Comparison of ENCODE assay signal across 24 cellular contexts in genomic region chr3:75218577-75218976, GRCh38.
"Had no signal": no experiment of that assay in that cellular context is flagged by ENCODE, and none has a peak within 500 bp of the region (broad histone marks: within the 10 kb centered on the region; RNA-seq: fewer than 3 reads in every experiment).

No MANE protein-coding gene starts in this region.

- H3K4me3 ChIP-seq: PC-9, SK-N-MC had no signal

- H3K4me1 Mint-ChIP-seq: activated naive CD4-positive, alpha-beta T cell treated with anti-CD3 and anti-CD28 coated beads, Interleukin-2, amount 10 ng/mL, durations not matched to agents 7 days and 5 days; activated naive CD8-positive, alpha-beta T cell treated with anti-CD3 and anti-CD28 coated beads for 36 hours had no signal

- DNase-seq: activated CD4-positive, alpha-beta T cell treated with anti-CD3 and anti-CD28 coated beads for 4 hours; activated CD8-positive, alpha-beta memory T cell treated with anti-CD3 and anti-CD28 coated beads, Interleukin-2, amount 50 U/mL, for 4 hours; activated CD8-positive, alpha-beta T cell treated with anti-CD3 and anti-CD28 coated beads for 36 hours; activated gamma-delta T cell treated with Interleukin-2 at 50 U/mL for 16 hours; activated naive CD4-positive, alpha-beta T cell treated with anti-CD3 and anti-CD28 coated beads, Interleukin-2, amount 10 ng/mL, durations not matched to agents 7 days and 5 days; activated naive CD8-positive, alpha-beta T cell treated with anti-CD3 and anti-CD28 coated beads for 36 hours; activated T-cell treated with anti-CD3 and anti-CD28 coated beads, Interleukin-2, amount 50 U/mL, for 72 hours; cerebellar nuclear complex; Karpas-422; NCI-H1092 treated with DMSO at 0.1 percent for 48 hours; NCI-H1417 treated with DMSO at 0.1 percent for 48 hours; NCI-H1694; NCI-H2029; NCI-H2107; NCI-H2171 treated with DMSO at 0.1 percent for 48 hours; NCI-H226; NCI-H526 treated with DMSO at 0.1 percent for 48 hours; PC-9; SIG-M5; T-helper 1 cell; WERI-Rb-1 had no signal

- ATAC-seq: activated CD4-positive, CD25-positive, alpha-beta regulatory T cell treated with anti-CD3 and anti-CD28 coated beads, Interleukin-2, amount 50 U/mL, for 24 hours; activated CD8-positive, alpha-beta T cell treated with anti-CD3 and anti-CD28 coated beads for 36 hours; activated T-cell treated with anti-CD3 and anti-CD28 coated beads, Interleukin-2, amount 50 U/mL, for 72 hours had no signal

- H3K27me3 Mint-ChIP-seq: activated naive CD4-positive, alpha-beta T cell treated with anti-CD3 and anti-CD28 coated beads, Interleukin-2, amount 10 ng/mL, durations not matched to agents 7 days and 5 days had no signal

- H3K36me3 Mint-ChIP-seq: activated naive CD4-positive, alpha-beta T cell treated with anti-CD3 and anti-CD28 coated beads, Interleukin-2, amount 10 ng/mL, durations not matched to agents 7 days and 5 days; activated naive CD8-positive, alpha-beta T cell treated with anti-CD3 and anti-CD28 coated beads for 36 hours had no signal

- H3K27ac ChIP-seq: PC-9, SK-N-MC, WERI-Rb-1 had no signal

- H3K9me3 Mint-ChIP-seq: activated CD8-positive, alpha-beta T cell treated with anti-CD3 and anti-CD28 coated beads for 36 hours; activated naive CD4-positive, alpha-beta T cell treated with anti-CD3 and anti-CD28 coated beads, Interleukin-2, amount 10 ng/mL, durations not matched to agents 7 days and 5 days; activated naive CD8-positive, alpha-beta T cell treated with anti-CD3 and anti-CD28 coated beads for 36 hours; activated T-helper 2 cell treated with anti-CD3 and anti-CD28 coated beads, Interferon-gamma antibody, Interleukin-2, Interleukin-4, amounts not matched to agents 10 μg/mL and 5 μg/mL and 100 μg/mL, durations not matched to agents 14 hours and 24 hours and 36 hours had no signal

- H3K36me3 ChIP-seq: WERI-Rb-1 had no signal

- H3K4me3 Mint-ChIP-seq: activated CD8-positive, alpha-beta T cell treated with anti-CD3 and anti-CD28 coated beads for 36 hours; activated naive CD4-positive, alpha-beta T cell treated with anti-CD3 and anti-CD28 coated beads, Interleukin-2, amount 10 ng/mL, durations not matched to agents 7 days and 5 days; activated naive CD8-positive, alpha-beta T cell treated with anti-CD3 and anti-CD28 coated beads for 36 hours; activated T-cell treated with anti-CD3 and anti-CD28 coated beads, Interleukin-2, amount 50 U/mL, for 72 hours had no signal

- H3K27ac Mint-ChIP-seq: activated CD8-positive, alpha-beta T cell treated with anti-CD3 and anti-CD28 coated beads for 36 hours; activated naive CD4-positive, alpha-beta T cell treated with anti-CD3 and anti-CD28 coated beads, Interleukin-2, amount 10 ng/mL, durations not matched to agents 7 days and 5 days; activated naive CD8-positive, alpha-beta T cell treated with anti-CD3 and anti-CD28 coated beads for 36 hours; activated T-cell treated with anti-CD3 and anti-CD28 coated beads, Interleukin-2, amount 50 U/mL, for 72 hours; activated T-helper 2 cell treated with anti-CD3 and anti-CD28 coated beads, Interferon-gamma antibody, Interleukin-2, Interleukin-4, amounts not matched to agents 10 μg/mL and 5 μg/mL and 100 μg/mL, durations not matched to agents 14 hours and 24 hours and 36 hours had no signal
